In genomic region chr5:142286111-142286510, GRCh38 we compare ENCODE assay signal across 22 cellular contexts. TPM values are rescaled to one million over a fixed set of nuclear protein-coding genes. Genes with fewer than 3 reads are reported as not detected.
DNase-seq lines count a peak whose midpoint lies in the region; ATAC-seq and TF ChIP-seq lines count a peak whose summit lies in the region.
"Had no signal": no experiment of that assay in that cellular context is flagged by ENCODE, and none has a peak within 500 bp of the region (broad histone marks: within the 10 kb centered on the region; RNA-seq: fewer than 3 reads in every experiment).

No MANE protein-coding gene starts in this region.

- H3K27ac ChIP-seq in endodermal cell (ENCODE audit: low read depth, low read length): no peak overlapping the region
- H3K27ac ChIP-seq: 22Rv1, C4-2B had no signal

- H3K4me1 Mint-ChIP-seq in endodermal cell: peaks cover 62% of the 10 kb centered on the region
- peaks cover 4% of the 10 kb centered on the region for H3K4me1 Mint-ChIP-seq in CD14-positive monocyte

- H3K27me3 ChIP-seq in endodermal cell (ENCODE audit: control insufficient read depth, insufficient read depth, low read length, poor library complexity, severe bottlenecking) (no peaks in the 10 kb centered on the region), HAP-1 (ENCODE audit: low read depth) (peaks cover 13% of the 10 kb centered on the region)

- H3K4me1 ChIP-seq in endodermal cell (ENCODE audit: control insufficient read depth, insufficient read depth, low read length): peaks cover 11% of the 10 kb centered on the region
- peaks cover 5% of the 10 kb centered on the region for H3K4me1 ChIP-seq in mucosa of descending colon (ENCODE audit: low read depth)
- H3K4me1 ChIP-seq in HAP-1: peaks cover 8% of the 10 kb centered on the region

- TF ChIP-seq CTCF in endodermal cell (conservative IDR thresholded peaks at IDR 0.05) (no peak), mucosa of descending colon (IDR thresholded peaks at IDR 0.05) (no peak), CD14-positive monocyte (IDR thresholded peaks at IDR 0.05) (no peak)

- intact Hi-C loops in mucosa of descending colon (cut with DNase I, micrococcal nuclease): no loop called here
- intact Hi-C loops in CD14-positive monocyte (cut with micrococcal nuclease): no loop called here

- H3K4me3 ChIP-seq in endodermal cell (ENCODE audit: low read length) (no peak overlapping the region), mucosa of descending colon (no peak overlapping the region), HAP-1 (no peak overlapping the region)

- H3K36me3 ChIP-seq in endodermal cell (ENCODE audit: control insufficient read depth, insufficient read depth, low read length) (no peaks in the 10 kb centered on the region), mucosa of descending colon (ENCODE audit: low read depth) (no peaks in the 10 kb centered on the region), HAP-1 (replicated peaks) (no peaks in the 10 kb centered on the region)

- no peaks in the 10 kb centered on the region for H3K9me3 Mint-ChIP-seq in endodermal cell
- no peaks in the 10 kb centered on the region for H3K9me3 Mint-ChIP-seq in CD14-positive monocyte
- H3K9me3 Mint-ChIP-seq: CD8-positive, alpha-beta memory T cell had no signal

- 95 to 97% methylated on average over 9 to 12 of the region's 12 CpGs for WGBS in endodermal cell (ENCODE audit: insufficient coverage in 1 of 2, insufficient read length in 1 of 2), 2 experiments

- H3K4me3 Mint-ChIP-seq in endodermal cell (no peak overlapping the region), CD14-positive monocyte (no peak overlapping the region)
- H3K4me3 Mint-ChIP-seq: B cell; CD8-positive, alpha-beta memory T cell had no signal

- H3K27me3 Mint-ChIP-seq in endodermal cell (ENCODE audit: insufficient read depth): no peaks in the 10 kb centered on the region
- peaks cover 7 to 23% (median 17%) of the 10 kb centered on the region in 3 donors for H3K27me3 Mint-ChIP-seq in CD14-positive monocyte (ENCODE audit: low read depth in 3 of 3)

- peak; percentile 71 for ATAC-seq in mucosa of descending colon

- H3K27ac Mint-ChIP-seq in endodermal cell: peak overlapping the region; percentile 35
- H3K27ac Mint-ChIP-seq in CD14-positive monocyte: no peak overlapping the region
- H3K27ac Mint-ChIP-seq: B cell had no signal

- in situ Hi-C loops in HAP-1 (cut with MboI; ENCODE audit: low sequenced_read_pairs): no loop called here

- DNase-seq in NCI-H748 (lab: John Stamatoyannopoulos, UW; ENCODE audit: unreplicated experiment) (peak; percentile 39), NCI-H748 treated with DMSO at 0.1 percent for 48 hours (lab: John Stamatoyannopoulos, UW) (no peak), endodermal cell (no peak), mucosa of descending colon (peak in 2 of 3 donors; percentile 59 to 67), NCI-H2107 treated with DMSO at 0.1 percent for 48 hours (lab: John Stamatoyannopoulos, UW; ENCODE audit: unreplicated experiment) (no peak), HAP-1 (ENCODE audit: low spot score in 2 of 2) (no peak), CD14-positive monocyte (ENCODE audit: low spot score) (no peak)
- DNase-seq: DMS 273 treated with DMSO at 0.1 percent for 48 hours, DMS79 treated with DMSO at 0.1 percent for 48 hours, GF-D8, Kasumi-1, NCI-H1105, NCI-H1436 treated with DMSO at 0.1 percent for 48 hours, NCI-H187 treated with DMSO at 0.1 percent for 48 hours, NCI-H2107, NCI-H446, NCI-H526, SK-N-SH had no signal

- H3K9ac ChIP-seq in endodermal cell (ENCODE audit: extremely low read depth, low read length, poor library complexity, severe bottlenecking): no peak overlapping the region
- H3K9ac ChIP-seq: SK-N-SH had no signal

- H3K9me3 ChIP-seq in endodermal cell (ENCODE audit: control insufficient read depth, low read length) (no peaks in the 10 kb centered on the region), mucosa of descending colon (no peaks in the 10 kb centered on the region), HAP-1 (no peaks in the 10 kb centered on the region)
- H3K9me3 ChIP-seq: SK-N-SH had no signal

- H3K36me3 Mint-ChIP-seq in endodermal cell (ENCODE audit: low read depth): peaks cover 37% of the 10 kb centered on the region
- H3K36me3 Mint-ChIP-seq in CD14-positive monocyte: no peaks in the 10 kb centered on the region

RNA-seq across cellular contexts. Expression of gene SPRY4, which starts 38.7 kb away (rescaled TPM):
- total RNA-seq in endodermal cell (100 to 1,000 TPM in 1 of 2 donors, 10 to 100 TPM in 1; 70.2 to 164 TPM), mucosa of descending colon (10 to 100 TPM; 10.7 to 13.8 (median 11.6) TPM)
- polyA plus RNA-seq in endodermal cell (2013, experiment 1 of 2): 27.0 TPM
- 29.6 TPM for polyA plus RNA-seq in endodermal cell (2013, experiment 2 of 2)
- not detected for polyA plus RNA-seq in CD14-positive monocyte
- total RNA-seq: B cell had no signal
- polyA plus RNA-seq: CD8-positive, alpha-beta memory T cell had no signal

Comparison
In these comparisons a context has a peak if more than half of its experiments do, and no peak if none do; other contexts are left out.
1. DNase-seq: peak in NCI-H748 (single experiment) and mucosa of descending colon (2 of 3); none in NCI-H748 treated with DMSO at 0.1 percent for 48 hours (single experiment), endodermal cell (single experiment), NCI-H2107 treated with DMSO at 0.1 percent for 48 hours (single experiment), HAP-1 (0 of 2) and CD14-positive monocyte (single experiment).
2. RNA of gene SPRY4, which starts 38.7 kb away (total RNA-seq): 70.2 to 164 TPM in endodermal cell; 10.7 to 13.8 TPM in mucosa of descending colon; every median in the first group is over 4 times any median in the second.